In genomic region chr4:121711263-121712000, GRCh38 we compare ENCODE assay signal across 8 cellular contexts. TPM values are rescaled to one million over a fixed set of nuclear protein-coding genes. Genes with fewer than 3 reads are reported as not detected.
DNase-seq lines count a peak whose midpoint lies in the region; ATAC-seq lines count a peak whose summit lies in the region.

No MANE protein-coding gene starts in this region.

- peak; percentile 72 for DNase-seq in activated effector memory CD4-positive, alpha-beta T cell treated with anti-CD3 and anti-CD28 coated beads, Interleukin-2, amount 50 U/mL, for 16 hours
- no peak for DNase-seq in activated effector memory CD4-positive, alpha-beta T cell treated with Interleukin-2 at 50 U/mL for 16 hours
- DNase-seq in NCI-H446 (lab: John Stamatoyannopoulos, UW) (peak; percentile 48 to 83), amygdala (lab: John Stamatoyannopoulos, UW) (peak in 46 of 56 donors; percentile 2 to 81 (median 27)), right cardiac atrium (peak; percentile 93 to 94 (median 94)), posterior cingulate gyrus (peak; percentile 32 to 95 (median 68)), NCI-H2029 (lab: John Stamatoyannopoulos, UW) (no peak)

- no peaks in the 10 kb centered on the region for H3K27me3 ChIP-seq in right cardiac atrium (ENCODE audit: control insufficient read depth, insufficient read depth)

- H3K4me1 ChIP-seq in right cardiac atrium (ENCODE audit: control insufficient read depth, insufficient read depth, low read length): no peaks in the 10 kb centered on the region

- H3K4me3 ChIP-seq in right cardiac atrium (ENCODE audit: low read length): no peak overlapping the region

- WGBS in right cardiac atrium: 3% methylated on average over 18 of the region's 18 CpGs

- H3K9me3 ChIP-seq in right cardiac atrium (ENCODE audit: control insufficient read depth, low read length): no peaks in the 10 kb centered on the region

- peak; percentile 95 for ATAC-seq in HG02759 (IDR thresholded peaks at IDR 0.05; ENCODE audit: unreplicated experiment)
- peak; percentile 100 for ATAC-seq in right cardiac atrium

- intact Hi-C loops in right cardiac atrium (cut with DNase I) (no loop called here), posterior cingulate gyrus (cut with DNase I) (no loop called here)

- H3K27ac ChIP-seq in right cardiac atrium (ENCODE audit: low read length): peak overlapping the region; percentile 65

RNA-seq across cellular contexts. Expression of gene ANXA5, which starts 14.7 kb away (rescaled TPM):
- total RNA-seq in right cardiac atrium: 100 to 1,000 TPM; 145 to 218 (median 167) TPM
- 168 TPM for polyA plus RNA-seq in right cardiac atrium

RNA-seq across cellular contexts. Expression of gene SMIM43, which starts 53.5 kb away (rescaled TPM):
- total RNA-seq in right cardiac atrium: under 1 TPM in 1 of 4 donors, not detected in 3; 0.12 TPM
- 0.07 TPM for polyA plus RNA-seq in right cardiac atrium

Comparison
In these comparisons a context has a peak if more than half of its experiments do, and no peak if none do; other contexts are left out.
1. DNase-seq: peak in activated effector memory CD4-positive, alpha-beta T cell treated with anti-CD3 and anti-CD28 coated beads, Interleukin-2, amount 50 U/mL, for 16 hours (single experiment), NCI-H446 (2 of 2), amygdala (46 of 56), right cardiac atrium (3 of 3) and posterior cingulate gyrus (10 of 10); none in activated effector memory CD4-positive, alpha-beta T cell treated with Interleukin-2 at 50 U/mL for 16 hours (single experiment) and NCI-H2029 (single experiment).